Comparison of ENCODE assay signal across 14 cellular contexts in genomic region chr6:46078294-46078693, GRCh38.
"Had no signal": no experiment of that assay in that cellular context is flagged by ENCODE, and none has a peak within 500 bp of the region (broad histone marks: within the 10 kb centered on the region; RNA-seq: fewer than 3 reads in every experiment).

No MANE protein-coding gene starts in this region.

- H3K27ac Mint-ChIP-seq: activated naive CD8-positive, alpha-beta T cell treated with anti-CD3 and anti-CD28 coated beads, Interleukin-2, amount 50 U/mL, for 24 hours; mesothelial cell of epicardium had no signal

- H3K27me3 ChIP-seq: ascending aorta, right atrium auricular region, tibial nerve, vagina had no signal

- H3K4me3 ChIP-seq: ascending aorta, lower lobe of right lung, right atrium auricular region, smooth muscle cell, tibial nerve, vagina had no signal

- H3K36me3 Mint-ChIP-seq: mesothelial cell of epicardium had no signal

- DNase-seq: activated CD4-positive, CD25-positive, alpha-beta regulatory T cell treated with anti-CD3 and anti-CD28 coated beads, Interleukin-2, amount 50 U/mL, for 72 hours; activated CD8-positive, alpha-beta memory T cell treated with anti-CD3 and anti-CD28 coated beads, Interleukin-2, amount 50 U/mL, for 48 hours; activated effector memory CD4-positive, alpha-beta T cell treated with anti-CD3 and anti-CD28 coated beads, Interleukin-2, amount 50 U/mL, for 16 hours; activated naive CD8-positive, alpha-beta T cell treated with anti-CD3 and anti-CD28 coated beads, Interleukin-2, amount 50 U/mL, for 24 hours; lower lobe of right lung had no signal

- H3K27ac ChIP-seq: ascending aorta, lower lobe of right lung, right atrium auricular region, tibial nerve, vagina had no signal

- H3K9me3 Mint-ChIP-seq: activated naive CD8-positive, alpha-beta T cell treated with anti-CD3 and anti-CD28 coated beads, Interleukin-2, amount 50 U/mL, for 24 hours; mesothelial cell of epicardium had no signal

- H3K36me3 ChIP-seq: ascending aorta, lower lobe of right lung, right atrium auricular region, tibial nerve, vagina had no signal

- H3K4me3 Mint-ChIP-seq: activated naive CD8-positive, alpha-beta T cell treated with anti-CD3 and anti-CD28 coated beads, Interleukin-2, amount 50 U/mL, for 24 hours; mesothelial cell of epicardium had no signal

- FAIRE-seq: bronchial epithelial cell, endometrium had no signal

- H3K4me1 ChIP-seq: ascending aorta, lower lobe of right lung, right atrium auricular region, tibial nerve, vagina had no signal

- H3K9me3 ChIP-seq: ascending aorta, lower lobe of right lung, right atrium auricular region, tibial nerve, vagina had no signal

- ATAC-seq: activated naive CD8-positive, alpha-beta T cell treated with anti-CD3 and anti-CD28 coated beads, Interleukin-2, amount 50 U/mL, for 24 hours; esophagus mucosa; lower lobe of right lung had no signal

- H3K4me1 Mint-ChIP-seq: mesothelial cell of epicardium had no signal
